25 cellular contexts compared by ENCODE assay signal in the genomic region with DNA sequence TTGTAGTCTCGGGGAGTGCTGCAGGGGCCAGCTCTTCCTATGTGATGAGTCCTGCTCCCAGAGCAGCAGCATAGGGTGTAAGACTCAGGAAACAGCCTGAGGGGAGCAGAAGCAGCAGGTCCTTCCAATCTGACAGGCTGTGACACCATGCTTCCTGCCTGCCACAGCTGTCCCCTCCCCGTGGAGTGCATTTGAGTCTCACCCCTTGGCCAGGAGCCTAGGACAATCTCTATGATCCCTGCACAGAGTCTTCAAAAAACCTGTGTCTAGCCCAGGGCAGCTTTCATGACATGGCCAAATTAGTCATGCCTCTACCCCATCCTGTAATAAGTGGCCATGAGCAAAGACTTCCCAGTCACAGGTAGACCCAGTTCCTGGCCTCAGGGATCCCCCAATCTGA. TPM values are rescaled to one million over a fixed set of nuclear protein-coding genes. Genes with fewer than 3 reads are reported as not detected.
DNase-seq lines count a peak whose midpoint lies in the region; ATAC-seq, FAIRE-seq and TF ChIP-seq lines count a peak whose summit lies in the region.
"Had no signal": no experiment of that assay in that cellular context is flagged by ENCODE, and none has a peak within 500 bp of the region (broad histone marks: within the 10 kb centered on the region; RNA-seq: fewer than 3 reads in every experiment).

No MANE protein-coding gene starts in this region.

- H3K4me1 Mint-ChIP-seq in HFFc6 (ENCODE audit: low read depth) = no peaks in the 10 kb centered on the region
- H3K4me1 Mint-ChIP-seq: CD4-positive, alpha-beta memory T cell had no signal

- 19 to 30% (median 28%) methylated on average over 2 of the region's 2 CpGs for WGBS in psoas muscle, 3 donors

- DNase-seq in HFFc6 (peak; percentile 1), bronchial epithelial cell (ENCODE audit: low read depth) (no peak), psoas muscle (no peak), amygdala (lab: John Stamatoyannopoulos, UW) (no peak), activated T-cell treated with anti-CD3 and anti-CD28 coated beads for 4 hours (no peak)
- DNase-seq: 8988T; ACHN; AML-193; BE2C; C1 segment of cervical spinal cord; Calu3; CD4-positive, alpha-beta memory T cell; COR-L47; DMS53; DMS79 treated with DMSO at 0.1 percent for 48 hours; GM23248; H7; HCEC 1CT had no signal

- H3K9me3 ChIP-seq in BLaER1 (no peaks in the 10 kb centered on the region), psoas muscle (no peaks in the 10 kb centered on the region)
- H3K9me3 ChIP-seq: A549, BE2C had no signal

- H3K4me3 Mint-ChIP-seq in HFFc6 = no peak overlapping the region
- H3K4me3 Mint-ChIP-seq: CD4-positive, alpha-beta memory T cell had no signal

- H3K27ac Mint-ChIP-seq in HFFc6 = no peak overlapping the region
- H3K27ac Mint-ChIP-seq: CD4-positive, alpha-beta memory T cell had no signal

- no peak overlapping the region for H3K4me3 ChIP-seq in BLaER1
- no peak overlapping the region for H3K4me3 ChIP-seq in bronchial epithelial cell (ENCODE audit: low read depth, low read length)
- no peak overlapping the region for H3K4me3 ChIP-seq in psoas muscle
- H3K4me3 ChIP-seq: A549, GM23248 had no signal

- TF ChIP-seq CTCF in HFFc6 (IDR thresholded peaks at IDR 0.05) (no peak), bronchial epithelial cell (IDR thresholded peaks at IDR 0.05; ENCODE audit: insufficient read depth, low read length, severe bottlenecking) (no peak), psoas muscle (IDR thresholded peaks at IDR 0.05) (no peak)

- H3K9ac ChIP-seq in BLaER1 = no peak overlapping the region
- H3K9ac ChIP-seq: GM23248 had no signal

- FAIRE-seq in bronchial epithelial cell (lab: Jason Lieb, UNC) = peak; percentile 47
- FAIRE-seq: A549, G401.6, GM12892, H1 had no signal

- peaks cover 17% of the 10 kb centered on the region for H3K4me1 ChIP-seq in BLaER1
- H3K4me1 ChIP-seq in psoas muscle = peaks cover 27% of the 10 kb centered on the region
- H3K4me1 ChIP-seq: A549 had no signal

- H3K36me3 ChIP-seq in BLaER1 = no peaks in the 10 kb centered on the region
- H3K36me3 ChIP-seq in bronchial epithelial cell (ENCODE audit: control insufficient read depth, insufficient read depth, low read length) = no peaks in the 10 kb centered on the region
- H3K36me3 ChIP-seq in psoas muscle (ENCODE audit: insufficient read depth in 1 of 2, low read depth in 1 of 2) = no peaks in the 10 kb centered on the region
- H3K36me3 ChIP-seq: BE2C had no signal

- H4K20me1 ChIP-seq in BLaER1 = no peaks in the 10 kb centered on the region

- H3K27me3 ChIP-seq in BLaER1 = no peaks in the 10 kb centered on the region
- H3K27me3 ChIP-seq in bronchial epithelial cell (ENCODE audit: control insufficient read depth, insufficient read depth, low read length) = no peaks in the 10 kb centered on the region
- H3K27me3 ChIP-seq in psoas muscle (ENCODE audit: insufficient read depth in 3 of 3, low read length in 2 of 3) = peaks cover 0 to 6% (median 0%) of the 10 kb centered on the region in 3 donors
- H3K27me3 ChIP-seq: BE2C had no signal

- H3K9me3 Mint-ChIP-seq in HFFc6 = no peaks in the 10 kb centered on the region

- intact Hi-C loops in psoas muscle (cut with DNase I) = no loop called here

- ATAC-seq in psoas muscle (peak in 3 of 4 donors; percentile 23 to 50 (median 44)), GM19452 (IDR thresholded peaks at IDR 0.05; ENCODE audit: unreplicated experiment) (no peak), GM18517 (IDR thresholded peaks at IDR 0.05; ENCODE audit: unreplicated experiment) (no peak)
- ATAC-seq: A549 had no signal

- H3K27ac ChIP-seq in BLaER1 (no peak overlapping the region), psoas muscle (no peak overlapping the region)
- H3K27ac ChIP-seq: A549, GM23248 had no signal

- no peaks in the 10 kb centered on the region for H3K36me3 Mint-ChIP-seq in HFFc6 (ENCODE audit: low read depth)
- H3K36me3 Mint-ChIP-seq: CD4-positive, alpha-beta memory T cell had no signal

- peak overlapping the region; percentile 21 for H3K4me2 ChIP-seq in BLaER1
- H3K4me2 ChIP-seq: A549 had no signal

- H3K27me3 Mint-ChIP-seq in HFFc6 (ENCODE audit: insufficient read depth) = peaks cover 3% of the 10 kb centered on the region

RNA-seq across cellular contexts. Expression of gene LRFN2, which starts 23.1 kb away (rescaled TPM):
- total RNA-seq in HFFc6 (2021; fragmentation: NEBNext Ultra II Directional; extraction: Animal tissue kit (Norgen Biotek cat#: 25700)) = not detected
- total RNA-seq in bronchial epithelial cell (not detected in 2 replicates), psoas muscle (not detected)
- under 1 TPM in 1 of 3 donors, not detected in 2; 0.06 TPM for polyA plus RNA-seq in psoas muscle
- total RNA-seq: Calu3; CD4-positive, alpha-beta memory T cell; GM23248 had no signal
- polyA plus RNA-seq: A549, GM23248 had no signal

Comparison
In these comparisons a context has a peak if more than half of its experiments do, and no peak if none do; other contexts are left out.
1. ATAC-seq: peak in psoas muscle (3 of 4); none in GM19452 (single experiment) and GM18517 (single experiment).